22 cellular contexts compared by ENCODE assay signal in genomic region chr20:9293145-9293544, GRCh38.
DNase-seq lines count a peak whose midpoint lies in the region; ATAC-seq, FAIRE-seq and TF ChIP-seq lines count a peak whose summit lies in the region.
"Had no signal": no experiment of that assay in that cellular context is flagged by ENCODE, and none has a peak within 500 bp of the region (broad histone marks: within the 10 kb centered on the region; RNA-seq: fewer than 3 reads in every experiment).

No MANE protein-coding gene starts in this region.

- TF ChIP-seq POLR2A in HepG2 (IDR thresholded peaks at IDR 0.05; ENCODE audit: insufficient read depth in 1 of 2, low read depth in 2 of 2, low read length in 2 of 2) (no peak), right lobe of liver (IDR thresholded peaks at IDR 0.05) (no peak), H1 (IDR thresholded peaks at IDR 0.05; ENCODE audit: control extremely low read depth in 1 of 2, low read depth in 2 of 2, low read length in 2 of 2) (no peak)

- H3K18ac ChIP-seq in H1 (ENCODE audit: extremely low read depth, low read length), result no peak overlapping the region

- no peaks in the 10 kb centered on the region for H3K79me1 ChIP-seq in H1 (ENCODE audit: low read depth, low read length)

- no peak overlapping the region for H3K9ac ChIP-seq in HepG2 (ENCODE audit: insufficient read depth, low read depth, low read length)
- H3K9ac ChIP-seq in H1 (replicated peaks in 1 of 4; ENCODE audit: extremely low read depth in 1 of 4, low read depth in 3 of 4, low read length in 3 of 4), result no peak overlapping the region
- H3K9ac ChIP-seq: GM23248 had no signal

- no peak overlapping the region for H3K23ac ChIP-seq in H1 (ENCODE audit: insufficient read length)

- H3K14ac ChIP-seq in H1 (ENCODE audit: insufficient read length), result no peak overlapping the region

- no peaks in the 10 kb centered on the region for H3K79me2 ChIP-seq in HepG2 (ENCODE audit: insufficient read depth, low read length)
- no peaks in the 10 kb centered on the region for H3K79me2 ChIP-seq in H1 (ENCODE audit: control insufficient read depth in 1 of 2, insufficient read depth in 2 of 2, low read length in 2 of 2)

- no peak overlapping the region for H2AFZ ChIP-seq in HepG2 (ENCODE audit: low read length)
- H2AFZ ChIP-seq in H1 (ENCODE audit: low read length), result no peak overlapping the region
- H2AFZ ChIP-seq: GM23248 had no signal

- no TSS peak for BruUV-seq in HepG2 (replicated peaks; lab: Mats Ljungman, UMichigan)

- intact Hi-C loops in HepG2 (cut with micrococcal nuclease; ENCODE audit: unreplicated experiment) (no loop called here), right lobe of liver (cut with DNase I) (no loop called here), left colon (cut with DNase I, micrococcal nuclease) (no loop called here)

- no peaks in the 10 kb centered on the region for H3K4me1 ChIP-seq in HepG2 (ENCODE audit: insufficient read depth, low read length)
- H3K4me1 ChIP-seq in right lobe of liver, result no peaks in the 10 kb centered on the region
- H3K4me1 ChIP-seq in RWPE2 (ENCODE audit: insufficient read depth, poor library complexity, severe bottlenecking), result peaks cover 17% of the 10 kb centered on the region
- H3K4me1 ChIP-seq in H1 (replicated peaks in 1 of 4; ENCODE audit: control insufficient read depth in 3 of 4, insufficient read depth in 4 of 4, low read length in 3 of 4), result no peaks in the 10 kb centered on the region
- H3K4me1 ChIP-seq: BE2C had no signal

- H4K20me1 ChIP-seq in HepG2 (ENCODE audit: insufficient read depth, low read length) (no peaks in the 10 kb centered on the region), H1 (replicated peaks in 1 of 2; ENCODE audit: control insufficient read depth in 1 of 2, insufficient read depth in 2 of 2, low read length in 2 of 2) (no peaks in the 10 kb centered on the region)

- no peak for ATAC-seq in HepG2
- no peak for ATAC-seq in right lobe of liver
- no peak for ATAC-seq in RWPE2 (ENCODE audit: low read depth)
- no peak for ATAC-seq in left colon
- no peak for ATAC-seq in GM18870 (IDR thresholded peaks at IDR 0.05; ENCODE audit: unreplicated experiment)
- ATAC-seq in HG03520 (IDR thresholded peaks at IDR 0.05; ENCODE audit: unreplicated experiment), result no peak

- no peak overlapping the region for H3K56ac ChIP-seq in H1 (replicated peaks; ENCODE audit: insufficient read length, low read depth, low read length)

- H2BK20ac ChIP-seq in H1 (ENCODE audit: low read length), result no peak overlapping the region

- H2BK15ac ChIP-seq in H1 (ENCODE audit: low read length), result no peak overlapping the region

- H2BK12ac ChIP-seq in H1 (ENCODE audit: low read depth, low read length), result 0 out of 2 replicates have a peak overlapping the region, but pooled peaks have one; percentile 39

- no peak overlapping the region for H3K27ac ChIP-seq in HepG2 (ENCODE audit: extremely low read length, insufficient read depth, low read length)
- no peak overlapping the region for H3K27ac ChIP-seq in right lobe of liver
- H3K27ac ChIP-seq in RWPE2 (ENCODE audit: poor library complexity, severe bottlenecking), result peak overlapping the region; percentile 53
- no peak overlapping the region for H3K27ac ChIP-seq in H1 (ENCODE audit: low read depth, low read length)
- H3K27ac ChIP-seq: GM23248 had no signal

- H2BK120ac ChIP-seq in H1 (replicated peaks; ENCODE audit: low read depth, low read length), result no peak overlapping the region

- no peak for TF ChIP-seq CTCF in HepG2 (CRISPR knock-in tag; IDR thresholded peaks at IDR 0.05)
- no peak for TF ChIP-seq CTCF in right lobe of liver (IDR thresholded peaks at IDR 0.05)
- TF ChIP-seq CTCF in RWPE2 (IDR thresholded peaks at IDR 0.05; ENCODE audit: poor library complexity, severe bottlenecking), result no peak
- no peak for TF ChIP-seq CTCF in H1 (IDR thresholded peaks at IDR 0.05; ENCODE audit: control extremely low read depth in 1 of 3, insufficient read depth in 1 of 3, low read depth in 1 of 3, low read length in 3 of 3)

- no peak overlapping the region for H3K4me2 ChIP-seq in HepG2 (ENCODE audit: low read depth, low read length)
- H3K4me2 ChIP-seq in H1 (ENCODE audit: insufficient read depth in 1 of 2, low read depth in 2 of 2, low read length in 2 of 2), result no peak overlapping the region

- FAIRE-seq in HepG2 (lab: Jason Lieb, UNC), result no peak
- FAIRE-seq in H1 (lab: Jason Lieb, UNC), result no peak
- FAIRE-seq: GM12891, H54 had no signal

- H4K91ac ChIP-seq in H1 (replicated peaks; ENCODE audit: insufficient read length, low read length), result no peak overlapping the region

- DNase-seq in HepG2 (ENCODE audit: low spot score) (no peak), right lobe of liver (no peak), RWPE2 (ENCODE audit: low spot score) (no peak), H1 (ENCODE audit: low read depth in 1 of 2, low spot score in 2 of 2) (no peak), left colon (no peak)
- DNase-seq: 8988T; BE2C; C1 segment of cervical spinal cord; CD4-positive, CD25-positive, alpha-beta regulatory T cell; CD8-positive, alpha-beta memory T cell; COR-L47; DMS 273 treated with DMSO at 0.1 percent for 48 hours; DMS53; DND-41; EL; GM23248; HCEC 1CT; KBM-7 had no signal

- no peaks in the 10 kb centered on the region for H3K36me3 ChIP-seq in HepG2 (replicated peaks in 1 of 2; ENCODE audit: control insufficient read depth in 1 of 2, insufficient read depth in 2 of 2, low read length in 2 of 2)
- H3K36me3 ChIP-seq in right lobe of liver, result no peaks in the 10 kb centered on the region
- no peaks in the 10 kb centered on the region for H3K36me3 ChIP-seq in RWPE2 (ENCODE audit: low read depth)
- H3K36me3 ChIP-seq in H1 (ENCODE audit: control insufficient read depth in 2 of 4, insufficient read depth in 4 of 4, low read length in 3 of 4), result no peaks in the 10 kb centered on the region
- H3K36me3 ChIP-seq: BE2C had no signal

- in situ Hi-C loops in HepG2 (cut with HindIII; ENCODE audit: extremely low pct_ligation_motif_present, low pct_unique_long_range_greater_than_20kb), result no loop called here

- POLR2A ChIA-PET in HepG2 (lab: Yijun Ruan, JAX), result no interaction called here
- POLR2A ChIA-PET in H1 (lab: Charles Lee; ENCODE audit: partially characterized antibody), result no interaction called here

- H2AK5ac ChIP-seq in H1 (ENCODE audit: low read depth, low read length), result no peak overlapping the region

- TF ChIP-seq EP300 in HepG2 (IDR thresholded peaks at IDR 0.05; ENCODE audit: low read depth in 2 of 2, low read length in 2 of 2) (no peak), HepG2 (CRISPR knock-in tag; IDR thresholded peaks at IDR 0.05; ENCODE audit: borderline replicate concordance) (no peak), H1 (IDR thresholded peaks at IDR 0.05; ENCODE audit: borderline replicate concordance in 1 of 2, low read depth in 2 of 2, low read length in 2 of 2) (no peak)

- H3K27me3 ChIP-seq in HepG2 (ENCODE audit: control insufficient read depth in 1 of 2, insufficient read depth in 2 of 2, low read length in 2 of 2) (no peaks in the 10 kb centered on the region; a peak in 1 of 5 replicates), right lobe of liver (no peaks in the 10 kb centered on the region), RWPE2 (ENCODE audit: insufficient read depth, poor library complexity, severe bottlenecking) (no peaks in the 10 kb centered on the region), H1 (replicated peaks in 1 of 4; ENCODE audit: control insufficient read depth in 3 of 4, extremely low read depth in 1 of 4, insufficient read depth in 3 of 4, low read length in 3 of 4) (no peaks in the 10 kb centered on the region)
- H3K27me3 ChIP-seq: BE2C had no signal

- no peak for TF ChIP-seq RAD21 in HepG2 (CRISPR knock-in tag; IDR thresholded peaks at IDR 0.05)
- no peak for TF ChIP-seq RAD21 in H1 (IDR thresholded peaks at IDR 0.05 in 1 of 2, conservative IDR thresholded peaks at IDR 0.05 in 1 of 2; ENCODE audit: low read depth in 2 of 2, low read length in 2 of 2)

- H3K4me3 ChIP-seq in HepG2 (replicated peaks in 1 of 3; ENCODE audit: insufficient read depth in 1 of 3, low read depth in 2 of 3, low read length in 3 of 3), result no peak overlapping the region
- H3K4me3 ChIP-seq in right lobe of liver, result no peak overlapping the region
- H3K4me3 ChIP-seq in RWPE2 (ENCODE audit: severe bottlenecking), result no peak overlapping the region
- H3K4me3 ChIP-seq in H1 (ENCODE audit: extremely low read depth in 1 of 4, insufficient read depth in 2 of 4, low read depth in 3 of 4, low read length in 4 of 4), result no peak overlapping the region
- H3K4me3 ChIP-seq: GM23248 had no signal

- H2BK5ac ChIP-seq in H1 (ENCODE audit: low read depth, low read length), result no peak overlapping the region

- H3K4ac ChIP-seq in H1 (replicated peaks; ENCODE audit: insufficient read length, low read depth, low read length), result no peak overlapping the region

- CTCF ChIA-PET in HepG2 (lab: Yijun Ruan, JAX; ENCODE audit: low intra/inter-chr PET ratio, low total read pairs), result no interaction called here
- CTCF ChIA-PET in H1 (lab: Charles Lee; ENCODE audit: partially characterized antibody), result interaction anchor here (1.2 kb wide), 1 partner anchor 15 kb away, joined by 3 read pairs; no protein-coding TSS in a partner anchor

- no peak overlapping the region for H4K8ac ChIP-seq in H1 (ENCODE audit: extremely low read depth, insufficient read depth, low read length)

- no peak overlapping the region for H4K5ac ChIP-seq in H1 (ENCODE audit: insufficient read length, low read depth, low read length)

- no peaks in the 10 kb centered on the region for H3K9me3 ChIP-seq in HepG2 (ENCODE audit: low read length)
- no peaks in the 10 kb centered on the region for H3K9me3 ChIP-seq in right lobe of liver
- H3K9me3 ChIP-seq in RWPE2 (ENCODE audit: severe bottlenecking), result no peaks in the 10 kb centered on the region
- H3K9me3 ChIP-seq in H1 (ENCODE audit: insufficient read depth in 2 of 2, low read depth in 1 of 2, low read length in 1 of 2), result no peaks in the 10 kb centered on the region
- H3K9me3 ChIP-seq: BE2C had no signal

- WGBS in HepG2 (ENCODE audit: low lambda C conversion rate), result 24% methylated on average over 2 of the region's 2 CpGs
- 75% methylated on average over 2 of the region's 2 CpGs for WGBS in right lobe of liver (ENCODE audit: insufficient coverage, low coverage, low lambda C conversion rate, missing lambda C conversion rate)
- 86 to 96% methylated on average over 1 to 2 of the region's 2 CpGs for WGBS in H1 (ENCODE audit: extremely low coverage in 1 of 2, insufficient coverage in 1 of 2, insufficient read length in 1 of 2, insufficient replicate concordance in 2 of 2, low coverage in 1 of 2, low lambda C conversion rate in 2 of 2, missing lambda C conversion rate in 1 of 2), 2 experiments

- no peaks in the 10 kb centered on the region; the same call in 1 of the 2 replicates for H3K23me2 ChIP-seq in H1 (ENCODE audit: low read depth, low read length)

TF ChIP-seq in HepG2, 621 proteins besides CTCF, POLR2A, EP300 and RAD21 (continues in another document):
- no peak for TF ChIP-seq ZNF264 (CRISPR knock-in tag; IDR thresholded peaks at IDR 0.05)
- no peak for TF ChIP-seq ZNF678 (CRISPR knock-in tag; IDR thresholded peaks at IDR 0.05)
- TF ChIP-seq ZNF282 (IDR thresholded peaks at IDR 0.05; ENCODE audit: partially characterized antibody), result peak; percentile 95

TF ChIP-seq in H1, 55 proteins besides CTCF, POLR2A, EP300 and RAD21 (continues in another document):
- TF ChIP-seq SIRT6 (IDR thresholded peaks at IDR 0.05; ENCODE audit: low read length), result no peak
